8 cellular contexts compared by ENCODE assay signal in the genomic region with DNA sequence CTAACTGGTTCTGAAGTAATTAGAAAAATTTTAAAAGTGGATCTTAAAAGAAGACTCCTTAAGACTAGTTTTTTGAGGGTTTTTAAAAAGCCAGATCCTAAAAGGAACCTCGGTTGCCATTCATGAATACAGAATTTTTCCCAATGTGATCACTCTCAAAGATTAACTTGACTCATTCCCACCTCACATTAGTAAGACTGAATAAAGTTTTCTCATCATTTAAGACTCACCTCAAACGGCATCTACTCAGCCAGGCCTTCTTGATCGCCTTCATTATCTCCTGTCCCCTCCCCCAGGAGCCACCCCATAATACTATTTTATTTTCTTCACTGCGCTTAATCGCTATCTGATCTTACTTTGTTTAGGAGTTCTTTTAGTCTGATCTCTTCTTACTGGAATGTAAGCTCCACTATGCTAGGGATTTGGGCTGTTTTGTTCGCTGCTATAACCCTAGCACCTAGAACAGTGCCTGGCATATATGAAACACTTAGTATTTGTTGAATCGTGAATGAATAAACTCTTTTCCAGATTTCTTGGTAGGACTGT. TPM values are rescaled to one million over a fixed set of nuclear protein-coding genes. Genes with fewer than 3 reads are reported as not detected.
DNase-seq lines count a peak whose midpoint lies in the region; ATAC-seq and TF ChIP-seq lines count a peak whose summit lies in the region.

No MANE protein-coding gene starts in this region.

- no peaks in the 10 kb centered on the region for H3K36me3 Mint-ChIP-seq in WTC11

- H3K4me3 ChIP-seq in GM08714 (ENCODE audit: low read length): peak overlapping the region; percentile 72; the same call in 1 of the 2 replicates
- peak overlapping the region; percentile 70 for H3K4me3 ChIP-seq in fibroblast of mammary gland (ENCODE audit: control insufficient read depth, low read depth, low read length)
- H3K4me3 ChIP-seq in retinal pigment epithelial cell (ENCODE audit: low read length): peak overlapping the region; percentile 69

- peak overlapping the region; percentile 74 for H3K4me3 Mint-ChIP-seq in WTC11

- H3K9me3 Mint-ChIP-seq in WTC11: no peaks in the 10 kb centered on the region

- peaks cover 8% of the 10 kb centered on the region for H3K4me1 Mint-ChIP-seq in WTC11

- H3K27ac Mint-ChIP-seq in WTC11: no peak overlapping the region

- POLR2A ChIA-PET in WTC11 (lab: Charles Lee): no interaction called here

- ATAC-seq in WTC11 (no peak), GM18517 (IDR thresholded peaks at IDR 0.05; ENCODE audit: unreplicated experiment) (no peak), GM18867 (IDR thresholded peaks at IDR 0.05; ENCODE audit: unreplicated experiment) (no peak)

- TF ChIP-seq CTCF in WTC11 (IDR thresholded peaks at IDR 0.05) (no peak), fibroblast of mammary gland (conservative IDR thresholded peaks at IDR 0.05; ENCODE audit: control insufficient read depth, insufficient read depth, low read depth, low read length) (no peak), retinal pigment epithelial cell (conservative IDR thresholded peaks at IDR 0.05; ENCODE audit: low read depth, low read length) (no peak)

- CTCF ChIA-PET in WTC11 (lab: Charles Lee): interaction anchor here (1.1 kb wide), 1 partner anchor 76 kb away, joined by 3 read pairs; no protein-coding TSS in a partner anchor

- DNase-seq in WTC11 (ENCODE audit: low spot score) (no peak), fibroblast of mammary gland (ENCODE audit: low read depth) (peak; percentile 61), retinal pigment epithelial cell (ENCODE audit: low read depth) (no peak), iPS-NIHi11 (ENCODE audit: low spot score) (no peak), GM19240 (ENCODE audit: insufficient read length, low spot score) (no peak)

- peaks cover 92% of the 10 kb centered on the region for H3K27me3 Mint-ChIP-seq in WTC11 (ENCODE audit: low read depth)

TF ChIP-seq in WTC11, 78 proteins besides CTCF, POLR2A, EP300 and RAD21 (continues in another document):
- TF ChIP-seq TCF7 (CRISPR knock-in tag; IDR thresholded peaks at IDR 0.05; ENCODE audit: low read depth) (no peak), ZNF425 (CRISPR knock-in tag; conservative IDR thresholded peaks at IDR 0.05) (no peak), ZNF396 (CRISPR knock-in tag; IDR thresholded peaks at IDR 0.05; ENCODE audit: borderline replicate concordance) (no peak), SP1 (CRISPR knock-in tag; conservative IDR thresholded peaks at IDR 0.05) (no peak), GABPB1 (CRISPR knock-in tag; IDR thresholded peaks at IDR 0.05) (no peak), NFE2L1 (CRISPR knock-in tag; IDR thresholded peaks at IDR 0.05) (no peak), ETV6 (CRISPR knock-in tag; IDR thresholded peaks at IDR 0.05) (no peak), OVOL2 (CRISPR knock-in tag; IDR thresholded peaks at IDR 0.05; ENCODE audit: borderline replicate concordance) (no peak), ZNF317 (CRISPR knock-in tag; IDR thresholded peaks at IDR 0.05; ENCODE audit: borderline replicate concordance, low read depth) (no peak), USF1 (CRISPR knock-in tag; IDR thresholded peaks at IDR 0.05) (no peak)
- TF ChIP-seq, protein P1, sequence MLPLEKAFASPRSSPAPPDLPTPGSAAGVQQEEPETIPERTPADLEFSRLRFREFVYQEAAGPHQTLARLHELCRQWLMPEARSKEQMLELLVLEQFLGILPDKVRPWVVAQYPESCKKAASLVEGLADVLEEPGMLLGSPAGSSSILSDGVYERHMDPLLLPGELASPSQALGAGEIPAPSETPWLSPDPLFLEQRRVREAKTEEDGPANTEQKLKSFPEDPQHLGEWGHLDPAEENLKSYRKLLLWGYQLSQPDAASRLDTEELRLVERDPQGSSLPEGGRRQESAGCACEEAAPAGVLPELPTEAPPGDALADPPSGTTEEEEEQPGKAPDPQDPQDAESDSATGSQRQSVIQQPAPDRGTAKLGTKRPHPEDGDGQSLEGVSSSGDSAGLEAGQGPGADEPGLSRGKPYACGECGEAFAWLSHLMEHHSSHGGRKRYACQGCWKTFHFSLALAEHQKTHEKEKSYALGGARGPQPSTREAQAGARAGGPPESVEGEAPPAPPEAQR (CRISPR knock-in tag; IDR thresholded peaks at IDR 0.05): no peak
- TF ChIP-seq, protein P2, sequence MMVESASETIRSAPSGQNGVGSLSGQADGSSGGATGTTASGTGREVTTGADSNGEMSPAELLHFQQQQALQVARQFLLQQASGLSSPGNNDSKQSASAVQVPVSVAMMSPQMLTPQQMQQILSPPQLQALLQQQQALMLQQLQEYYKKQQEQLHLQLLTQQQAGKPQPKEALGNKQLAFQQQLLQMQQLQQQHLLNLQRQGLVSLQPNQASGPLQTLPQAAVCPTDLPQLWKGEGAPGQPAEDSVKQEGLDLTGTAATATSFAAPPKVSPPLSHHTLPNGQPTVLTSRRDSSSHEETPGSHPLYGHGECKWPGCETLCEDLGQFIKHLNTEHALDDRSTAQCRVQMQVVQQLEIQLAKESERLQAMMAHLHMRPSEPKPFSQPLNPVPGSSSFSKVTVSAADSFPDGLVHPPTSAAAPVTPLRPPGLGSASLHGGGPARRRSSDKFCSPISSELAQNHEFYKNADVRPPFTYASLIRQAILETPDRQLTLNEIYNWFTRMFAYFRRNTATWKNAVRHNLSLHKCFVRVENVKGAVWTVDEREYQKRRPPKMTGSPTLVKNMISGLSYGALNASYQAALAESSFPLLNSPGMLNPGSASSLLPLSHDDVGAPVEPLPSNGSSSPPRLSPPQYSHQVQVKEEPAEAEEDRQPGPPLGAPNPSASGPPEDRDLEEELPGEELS (CRISPR knock-in tag; IDR thresholded peaks at IDR 0.05): no peak
- TF ChIP-seq, protein P3, sequence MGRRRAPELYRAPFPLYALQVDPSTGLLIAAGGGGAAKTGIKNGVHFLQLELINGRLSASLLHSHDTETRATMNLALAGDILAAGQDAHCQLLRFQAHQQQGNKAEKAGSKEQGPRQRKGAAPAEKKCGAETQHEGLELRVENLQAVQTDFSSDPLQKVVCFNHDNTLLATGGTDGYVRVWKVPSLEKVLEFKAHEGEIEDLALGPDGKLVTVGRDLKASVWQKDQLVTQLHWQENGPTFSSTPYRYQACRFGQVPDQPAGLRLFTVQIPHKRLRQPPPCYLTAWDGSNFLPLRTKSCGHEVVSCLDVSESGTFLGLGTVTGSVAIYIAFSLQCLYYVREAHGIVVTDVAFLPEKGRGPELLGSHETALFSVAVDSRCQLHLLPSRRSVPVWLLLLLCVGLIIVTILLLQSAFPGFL (CRISPR knock-in tag; IDR thresholded peaks at IDR 0.05; ENCODE audit: borderline replicate concordance): no peak
- TF ChIP-seq, protein P4, sequence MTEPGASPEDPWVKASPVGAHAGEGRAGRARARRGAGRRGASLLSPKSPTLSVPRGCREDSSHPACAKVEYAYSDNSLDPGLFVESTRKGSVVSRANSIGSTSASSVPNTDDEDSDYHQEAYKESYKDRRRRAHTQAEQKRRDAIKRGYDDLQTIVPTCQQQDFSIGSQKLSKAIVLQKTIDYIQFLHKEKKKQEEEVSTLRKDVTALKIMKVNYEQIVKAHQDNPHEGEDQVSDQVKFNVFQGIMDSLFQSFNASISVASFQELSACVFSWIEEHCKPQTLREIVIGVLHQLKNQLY (CRISPR knock-in tag; IDR thresholded peaks at IDR 0.05): no peak
- TF ChIP-seq, protein P5, sequence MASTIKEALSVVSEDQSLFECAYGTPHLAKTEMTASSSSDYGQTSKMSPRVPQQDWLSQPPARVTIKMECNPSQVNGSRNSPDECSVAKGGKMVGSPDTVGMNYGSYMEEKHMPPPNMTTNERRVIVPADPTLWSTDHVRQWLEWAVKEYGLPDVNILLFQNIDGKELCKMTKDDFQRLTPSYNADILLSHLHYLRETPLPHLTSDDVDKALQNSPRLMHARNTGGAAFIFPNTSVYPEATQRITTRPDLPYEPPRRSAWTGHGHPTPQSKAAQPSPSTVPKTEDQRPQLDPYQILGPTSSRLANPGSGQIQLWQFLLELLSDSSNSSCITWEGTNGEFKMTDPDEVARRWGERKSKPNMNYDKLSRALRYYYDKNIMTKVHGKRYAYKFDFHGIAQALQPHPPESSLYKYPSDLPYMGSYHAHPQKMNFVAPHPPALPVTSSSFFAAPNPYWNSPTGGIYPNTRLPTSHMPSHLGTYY (CRISPR knock-in tag; IDR thresholded peaks at IDR 0.05): no peak

RNA-seq across cellular contexts. Expression of gene PCGF5, which starts 55.9 kb away (rescaled TPM):
- 5.1 to 5.7 TPM (median 5.2 TPM) in 3 replicates for total RNA-seq in WTC11 (2021)
